1 cellular context compared by ENCODE assay signal in the genomic region with DNA sequence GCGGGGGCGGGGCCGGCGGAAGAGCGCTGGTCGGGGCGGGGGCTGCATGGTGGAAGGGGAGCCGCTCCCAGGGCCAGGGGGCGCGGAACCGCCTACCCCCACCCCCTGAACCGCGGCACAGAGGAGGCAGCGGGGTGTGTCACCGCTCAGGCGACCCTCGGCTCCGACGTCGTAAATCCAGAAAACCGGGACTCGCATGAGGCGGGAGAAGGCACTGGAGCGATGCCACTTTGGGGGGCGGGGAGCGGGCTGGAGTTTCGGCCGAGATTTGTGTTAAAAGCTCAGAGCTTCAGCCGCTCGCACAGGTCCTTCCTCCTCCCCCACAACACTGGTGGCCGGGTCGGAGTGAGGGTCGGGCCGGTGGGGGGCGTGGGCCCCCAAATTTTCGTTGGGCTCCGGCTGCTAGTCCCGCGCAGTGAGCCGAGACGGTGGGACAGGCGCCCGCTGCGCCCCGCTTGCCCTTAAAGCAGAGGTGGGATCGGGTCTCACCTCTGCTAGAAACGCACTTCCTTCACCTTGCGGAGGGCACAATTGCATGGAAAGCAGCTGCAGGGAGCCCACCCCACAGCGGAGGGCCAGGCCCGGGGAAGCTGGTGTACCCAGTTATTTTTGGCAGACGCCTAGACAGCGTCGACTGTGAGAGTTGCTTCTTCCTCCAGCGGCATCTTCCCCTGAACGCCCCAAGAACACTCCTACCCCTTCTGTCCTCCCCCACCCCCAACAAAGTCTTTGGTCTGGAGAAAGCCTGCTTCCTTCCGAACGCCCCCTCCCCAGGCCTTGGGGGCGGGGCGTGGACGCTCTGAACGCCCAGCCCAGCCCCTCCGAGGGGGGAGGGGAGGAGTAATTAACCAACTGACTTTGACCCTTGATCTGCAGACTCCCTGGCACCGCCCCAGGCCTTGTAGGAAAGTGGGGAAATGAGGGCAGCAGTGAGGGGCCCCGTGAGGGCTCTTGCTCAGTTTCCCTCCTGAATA.
TF ChIP-seq lines count a peak whose summit lies in the region.

No MANE protein-coding gene starts in this region.

TF ChIP-seq in IMR-90, 13 proteins besides CTCF, POLR2A, EP300 and RAD21:
- TF ChIP-seq RFX5 (IDR thresholded peaks at IDR 0.05; ENCODE audit: low read depth, low read length) (no peak), SMC3 (IDR thresholded peaks at IDR 0.05; ENCODE audit: low read depth, low read length) (no peak), BHLHE40 (IDR thresholded peaks at IDR 0.05; ENCODE audit: low read depth, low read length) (no peak), CHD1 (IDR thresholded peaks at IDR 0.05; ENCODE audit: low read depth, low read length) (no peak), NFE2L2 (IDR thresholded peaks at IDR 0.05; ENCODE audit: low read depth, low read length) (no peak), MAZ (IDR thresholded peaks at IDR 0.05; ENCODE audit: borderline replicate concordance, low read depth, low read length) (no peak), FOS (IDR thresholded peaks at IDR 0.05; ENCODE audit: low read depth, low read length) (no peak), CEBPB (IDR thresholded peaks at IDR 0.05; ENCODE audit: low read depth, low read length) (no peak), RCOR1 (IDR thresholded peaks at IDR 0.05; ENCODE audit: insufficient replicate concordance, low read length) (no peak), MAFK (IDR thresholded peaks at IDR 0.05; ENCODE audit: low read depth, low read length) (no peak), MXI1 (IDR thresholded peaks at IDR 0.05; ENCODE audit: borderline replicate concordance, low read depth, low read length) (no peak)
- TF ChIP-seq, protein P1, sequence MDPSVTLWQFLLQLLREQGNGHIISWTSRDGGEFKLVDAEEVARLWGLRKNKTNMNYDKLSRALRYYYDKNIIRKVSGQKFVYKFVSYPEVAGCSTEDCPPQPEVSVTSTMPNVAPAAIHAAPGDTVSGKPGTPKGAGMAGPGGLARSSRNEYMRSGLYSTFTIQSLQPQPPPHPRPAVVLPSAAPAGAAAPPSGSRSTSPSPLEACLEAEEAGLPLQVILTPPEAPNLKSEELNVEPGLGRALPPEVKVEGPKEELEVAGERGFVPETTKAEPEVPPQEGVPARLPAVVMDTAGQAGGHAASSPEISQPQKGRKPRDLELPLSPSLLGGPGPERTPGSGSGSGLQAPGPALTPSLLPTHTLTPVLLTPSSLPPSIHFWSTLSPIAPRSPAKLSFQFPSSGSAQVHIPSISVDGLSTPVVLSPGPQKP (IDR thresholded peaks at IDR 0.05; ENCODE audit: borderline replicate concordance, low read depth, low read length): no peak
- TF ChIP-seq, protein P2, sequence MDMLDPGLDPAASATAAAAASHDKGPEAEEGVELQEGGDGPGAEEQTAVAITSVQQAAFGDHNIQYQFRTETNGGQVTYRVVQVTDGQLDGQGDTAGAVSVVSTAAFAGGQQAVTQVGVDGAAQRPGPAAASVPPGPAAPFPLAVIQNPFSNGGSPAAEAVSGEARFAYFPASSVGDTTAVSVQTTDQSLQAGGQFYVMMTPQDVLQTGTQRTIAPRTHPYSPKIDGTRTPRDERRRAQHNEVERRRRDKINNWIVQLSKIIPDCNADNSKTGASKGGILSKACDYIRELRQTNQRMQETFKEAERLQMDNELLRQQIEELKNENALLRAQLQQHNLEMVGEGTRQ (IDR thresholded peaks at IDR 0.05; ENCODE audit: low read depth, low read length): no peak
